16 cellular contexts compared by ENCODE assay signal in the genomic region with DNA sequence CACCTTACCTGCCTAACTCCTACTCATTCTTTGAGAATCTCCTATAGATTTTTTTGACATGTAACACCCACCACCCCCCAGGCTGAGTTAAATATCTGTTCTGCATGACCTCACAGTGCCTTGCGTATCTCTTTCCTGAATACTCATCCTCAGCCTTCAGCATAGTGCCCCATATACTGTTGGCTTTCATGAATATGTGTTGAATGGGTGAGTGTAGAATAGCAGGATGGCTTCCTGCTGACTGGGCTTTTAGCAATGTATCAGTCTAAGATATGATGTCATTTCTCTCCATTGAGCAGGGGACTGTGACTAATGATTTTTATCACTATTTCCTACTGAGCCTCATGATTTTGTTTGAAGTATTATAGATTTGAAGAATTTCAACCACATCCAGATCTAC.
DNase-seq lines count a peak whose midpoint lies in the region; ATAC-seq, FAIRE-seq and TF ChIP-seq lines count a peak whose summit lies in the region.
"Had no signal": no experiment of that assay in that cellular context is flagged by ENCODE, and none has a peak within 500 bp of the region (broad histone marks: within the 10 kb centered on the region; RNA-seq: fewer than 3 reads in every experiment).

No MANE protein-coding gene starts in this region.

- CTCF ChIA-PET in AG04450 (lab: Charles Lee): no interaction called here

- POLR2A ChIA-PET in AG04450 (lab: Yijun Ruan, JAX): no interaction called here

- no peak for TF ChIP-seq POLR2A in gastroesophageal sphincter (IDR thresholded peaks at IDR 0.05)

- no peak for TF ChIP-seq EP300 in gastroesophageal sphincter (IDR thresholded peaks at IDR 0.05)

- H3K36me3 ChIP-seq in keratinocyte (ENCODE audit: control insufficient read depth in 2 of 2, extremely low read depth in 1 of 2, insufficient read depth in 2 of 2, low read length in 2 of 2) (no peaks in the 10 kb centered on the region), gastroesophageal sphincter (no peaks in the 10 kb centered on the region)
- H3K36me3 ChIP-seq: upper lobe of left lung had no signal

- in situ Hi-C loops in astrocyte of the spinal cord (cut with HindIII; ENCODE audit: low sequenced_read_pairs): no loop called here

- H4K20me1 ChIP-seq in keratinocyte (ENCODE audit: control insufficient read depth, extremely low read depth, insufficient read depth, low read length): no peaks in the 10 kb centered on the region

- FAIRE-seq in keratinocyte (lab: Jason Lieb, UNC): peak; percentile 84

- H3K27me3 ChIP-seq in AG04450 (ENCODE audit: control insufficient read depth, insufficient read depth, low read length) (no peaks in the 10 kb centered on the region), keratinocyte (ENCODE audit: control insufficient read depth, extremely low read depth, insufficient read depth, low read length) (no peaks in the 10 kb centered on the region), gastroesophageal sphincter (no peaks in the 10 kb centered on the region)
- H3K27me3 ChIP-seq: upper lobe of left lung had no signal

- DNase-seq in AG04450 (ENCODE audit: low read depth, low spot score) (peak; percentile 20), HS-5 (ENCODE audit: low read depth) (peak; percentile 65), astrocyte of the spinal cord (ENCODE audit: low read depth, low spot score) (peak; percentile 77), keratinocyte (ENCODE audit: low read depth, low spot score) (peak; percentile 25)
- DNase-seq in activated T-cell treated with anti-CD3 and anti-CD28 coated beads, Interleukin-2, amount 50 U/mL, for 48 hours: no peak
- DNase-seq: activated CD8-positive, alpha-beta memory T cell treated with anti-CD3 and anti-CD28 coated beads, Interleukin-2, amount 10 ng/mL, durations not matched to agents 7 days and 5 days; activated naive CD8-positive, alpha-beta T cell treated with anti-CD3 and anti-CD28 coated beads, Interleukin-2, amount 50 U/mL, for 24 hours; C1 segment of cervical spinal cord; GOT3; immature natural killer cell; naive thymus-derived CD8-positive, alpha-beta T cell; NCI-H2081 treated with DMSO at 0.1 percent for 48 hours; upper lobe of left lung had no signal

- peaks cover 9% of the 10 kb centered on the region for H3K4me1 ChIP-seq in keratinocyte (ENCODE audit: control insufficient read depth, extremely low read depth, insufficient read depth, low read length)
- H3K4me1 ChIP-seq in gastroesophageal sphincter: peaks cover 0 to 8% (median 0%) of the 10 kb centered on the region in 3 donors
- H3K4me1 ChIP-seq: upper lobe of left lung had no signal

- dilution Hi-C loops in keratinocyte (cut with MboI; ENCODE audit: extremely low pct_ligation_motif_present, low sequenced_read_pairs): no loop called here

- ATAC-seq in HG03139 (IDR thresholded peaks at IDR 0.05; ENCODE audit: unreplicated experiment) (no peak), HG02642 (IDR thresholded peaks at IDR 0.05; ENCODE audit: poor library complexity, unreplicated experiment) (no peak), gastroesophageal sphincter (no peak)
- ATAC-seq: activated CD8-positive, alpha-beta memory T cell treated with anti-CD3 and anti-CD28 coated beads, Interleukin-2, amount 10 ng/mL, durations not matched to agents 7 days and 5 days; activated naive CD8-positive, alpha-beta T cell treated with anti-CD3 and anti-CD28 coated beads, Interleukin-2, amount 50 U/mL, for 24 hours; naive thymus-derived CD8-positive, alpha-beta T cell had no signal

- WGBS in gastroesophageal sphincter (ENCODE audit: low coverage in 1 of 2), 2 donors: 100% methylated on average over 1 of the region's 1 CpG; no CpG with 5 or more reads in 1 of the 2 donors

- H3K4me3 ChIP-seq in AG04450 (ENCODE audit: low read depth, low read length) (no peak overlapping the region), astrocyte of the spinal cord (ENCODE audit: low read depth, low read length) (no peak overlapping the region), keratinocyte (ENCODE audit: control insufficient read depth in 2 of 3, extremely low read depth in 1 of 3, insufficient read depth in 2 of 3, low read depth in 1 of 3, low read length in 3 of 3) (no peak overlapping the region), gastroesophageal sphincter (no peak overlapping the region)
- H3K4me3 ChIP-seq: upper lobe of left lung had no signal

- no peaks in the 10 kb centered on the region for H3K9me1 ChIP-seq in keratinocyte (ENCODE audit: control insufficient read depth, extremely low read depth, insufficient read depth, low read length)

- H2AFZ ChIP-seq in keratinocyte (ENCODE audit: control insufficient read depth, low read length): no peak overlapping the region

- H3K9ac ChIP-seq in keratinocyte (ENCODE audit: control insufficient read depth, extremely low read depth, insufficient read depth, low read length): no peak overlapping the region

- H3K27ac ChIP-seq in AG04450 (ENCODE audit: low read depth, low read length) (no peak overlapping the region), keratinocyte (ENCODE audit: control insufficient read depth, insufficient read depth, low read length) (no peak overlapping the region), gastroesophageal sphincter (no peak overlapping the region)

- no peaks in the 10 kb centered on the region for H3K79me2 ChIP-seq in keratinocyte (ENCODE audit: control insufficient read depth, insufficient read depth, low read length)

- no peak overlapping the region for H3K4me2 ChIP-seq in keratinocyte (ENCODE audit: control insufficient read depth, extremely low read depth, insufficient read depth, low read depth, low read length)

- TF ChIP-seq CTCF in AG04450 (IDR thresholded peaks at IDR 0.05; ENCODE audit: low read depth, low read length): no peak
- TF ChIP-seq CTCF in astrocyte of the spinal cord (IDR thresholded peaks at IDR 0.05; ENCODE audit: low read depth, low read length): no peak
- TF ChIP-seq CTCF in keratinocyte (optimal IDR thresholded peaks at IDR 0.05 in 1 of 3, IDR thresholded peaks at IDR 0.05 in 1 of 3, conservative IDR thresholded peaks at IDR 0.05 in 1 of 3; ENCODE audit: extremely low read depth in 1 of 3, insufficient read depth in 2 of 3, low read length in 3 of 3): no peak
- no peak for TF ChIP-seq CTCF in gastroesophageal sphincter (IDR thresholded peaks at IDR 0.05)

- H3K9me3 ChIP-seq in AG04450 (ENCODE audit: control insufficient read depth, insufficient read depth, low read length) (no peaks in the 10 kb centered on the region), keratinocyte (ENCODE audit: control insufficient read depth, low read depth, low read length) (no peaks in the 10 kb centered on the region), gastroesophageal sphincter (no peaks in the 10 kb centered on the region)
- H3K9me3 ChIP-seq: upper lobe of left lung had no signal

Comparison
In these comparisons a context has a peak if more than half of its experiments do, and no peak if none do; other contexts are left out.
1. DNase-seq: peak in AG04450 (single experiment), HS-5 (single experiment), astrocyte of the spinal cord (single experiment) and keratinocyte (single experiment); none in activated T-cell treated with anti-CD3 and anti-CD28 coated beads, Interleukin-2, amount 50 U/mL, for 48 hours (0 of 2).